1 cellular context compared by ENCODE assay signal in genomic region chr12:113296557-113297213, GRCh38.
TF ChIP-seq lines count a peak whose summit lies in the region.

No MANE protein-coding gene starts in this region.

TF ChIP-seq in K562, 482 proteins besides CTCF, POLR2A, EP300 and RAD21:
- TF ChIP-seq ELF4 (CRISPR knock-in tag; IDR thresholded peaks at IDR 0.05) (no peak), POLR2AphosphoS2 (IDR thresholded peaks at IDR 0.05; ENCODE audit: low read length) (peak; percentile 27; the same call in 1 of the 2 replicates)
